Comparison of ENCODE assay signal across 13 cellular contexts in the genomic region with DNA sequence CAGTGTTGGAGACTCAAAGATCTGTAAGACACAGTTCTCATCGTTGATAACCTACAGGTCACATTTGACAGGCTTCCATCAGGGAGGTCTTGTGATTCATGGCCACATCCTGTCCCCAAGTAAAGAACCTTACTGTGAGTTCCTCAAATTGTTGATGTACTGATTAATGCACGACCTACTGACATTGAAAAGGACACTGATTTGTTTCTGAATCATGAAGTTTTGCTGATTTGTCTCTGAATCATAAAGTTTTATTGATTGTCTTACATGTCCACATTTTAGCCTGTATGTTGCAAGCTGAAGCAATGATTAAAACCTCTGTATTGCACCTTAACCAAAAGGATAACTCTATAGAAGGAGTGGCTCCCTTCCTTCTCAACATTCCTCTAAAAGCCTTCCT.
DNase-seq lines count a peak whose midpoint lies in the region; ATAC-seq and TF ChIP-seq lines count a peak whose summit lies in the region.
"Had no signal": no experiment of that assay in that cellular context is flagged by ENCODE, and none has a peak within 500 bp of the region (broad histone marks: within the 10 kb centered on the region; RNA-seq: fewer than 3 reads in every experiment).

No MANE protein-coding gene starts in this region.

- no peaks in the 10 kb centered on the region for H3K27me3 ChIP-seq in Peyer's patch
- peaks cover 11% of the 10 kb centered on the region for H3K27me3 ChIP-seq in endodermal cell (ENCODE audit: control insufficient read depth, insufficient read depth, low read length, poor library complexity, severe bottlenecking)
- H3K27me3 ChIP-seq: BE2C, gastroesophageal sphincter had no signal

- H3K4me3 ChIP-seq in Peyer's patch: no peak overlapping the region
- H3K4me3 ChIP-seq in endodermal cell (ENCODE audit: low read length): no peak overlapping the region
- H3K4me3 ChIP-seq: gastroesophageal sphincter, skin epidermis had no signal

- H3K9me3 Mint-ChIP-seq in activated naive CD8-positive, alpha-beta T cell treated with anti-CD3 and anti-CD28 coated beads, Interleukin-2, amount 10 ng/mL, durations not matched to agents 7 days and 5 days: no peaks in the 10 kb centered on the region
- H3K9me3 Mint-ChIP-seq in activated naive CD8-positive, alpha-beta T cell treated with anti-CD3 and anti-CD28 coated beads for 36 hours: no peaks in the 10 kb centered on the region
- no peaks in the 10 kb centered on the region for H3K9me3 Mint-ChIP-seq in endodermal cell
- H3K9me3 Mint-ChIP-seq: nephron progenitor cell had no signal

- H3K27me3 Mint-ChIP-seq in activated naive CD8-positive, alpha-beta T cell treated with anti-CD3 and anti-CD28 coated beads, Interleukin-2, amount 10 ng/mL, durations not matched to agents 7 days and 5 days: no peaks in the 10 kb centered on the region
- H3K27me3 Mint-ChIP-seq in activated naive CD8-positive, alpha-beta T cell treated with anti-CD3 and anti-CD28 coated beads for 36 hours: no peaks in the 10 kb centered on the region
- H3K27me3 Mint-ChIP-seq in endodermal cell (ENCODE audit: insufficient read depth): peaks cover 64% of the 10 kb centered on the region

- peaks cover 0 to 8% (median 2%) of the 10 kb centered on the region in 4 donors for H3K4me1 ChIP-seq in Peyer's patch
- peaks cover 20% of the 10 kb centered on the region for H3K4me1 ChIP-seq in endodermal cell (ENCODE audit: control insufficient read depth, insufficient read depth, low read length)
- H3K4me1 ChIP-seq: BE2C had no signal

- H3K27ac Mint-ChIP-seq in activated naive CD8-positive, alpha-beta T cell treated with anti-CD3 and anti-CD28 coated beads, Interleukin-2, amount 10 ng/mL, durations not matched to agents 7 days and 5 days: peak overlapping the region; percentile 37
- no peak overlapping the region for H3K27ac Mint-ChIP-seq in activated naive CD8-positive, alpha-beta T cell treated with anti-CD3 and anti-CD28 coated beads for 36 hours
- H3K27ac Mint-ChIP-seq in endodermal cell: peak overlapping the region; percentile 63
- H3K27ac Mint-ChIP-seq: nephron progenitor cell had no signal

- ATAC-seq in activated naive CD8-positive, alpha-beta T cell treated with anti-CD3 and anti-CD28 coated beads, Interleukin-2, amount 10 ng/mL, durations not matched to agents 7 days and 5 days (ENCODE audit: low read depth): peak; percentile 60
- peak; percentile 53 for ATAC-seq in stimulated activated naive CD8-positive, alpha-beta T cell treated with anti-CD3 and anti-CD28 coated beads, Interleukin-15, Interleukin-2, amounts not matched to agents 100 U/mL and 50 U/mL, for 24 hours
- no peak for ATAC-seq in GM21737 (IDR thresholded peaks at IDR 0.05; ENCODE audit: unreplicated experiment)
- ATAC-seq: gastroesophageal sphincter had no signal

- 88 to 90% methylated on average over 2 of the region's 2 CpGs for WGBS in endodermal cell (ENCODE audit: insufficient coverage in 1 of 2, insufficient read length in 1 of 2), 2 experiments

- peak overlapping the region; percentile 39 for H3K4me3 Mint-ChIP-seq in activated naive CD8-positive, alpha-beta T cell treated with anti-CD3 and anti-CD28 coated beads, Interleukin-2, amount 10 ng/mL, durations not matched to agents 7 days and 5 days
- H3K4me3 Mint-ChIP-seq in activated naive CD8-positive, alpha-beta T cell treated with anti-CD3 and anti-CD28 coated beads for 36 hours: no peak overlapping the region
- no peak overlapping the region for H3K4me3 Mint-ChIP-seq in endodermal cell
- H3K4me3 Mint-ChIP-seq: nephron progenitor cell had no signal

- TF ChIP-seq CTCF in Peyer's patch (IDR thresholded peaks at IDR 0.05): no peak
- TF ChIP-seq CTCF in endodermal cell (conservative IDR thresholded peaks at IDR 0.05): no peak

- H3K36me3 Mint-ChIP-seq in activated naive CD8-positive, alpha-beta T cell treated with anti-CD3 and anti-CD28 coated beads, Interleukin-2, amount 10 ng/mL, durations not matched to agents 7 days and 5 days: no peaks in the 10 kb centered on the region
- H3K36me3 Mint-ChIP-seq in activated naive CD8-positive, alpha-beta T cell treated with anti-CD3 and anti-CD28 coated beads for 36 hours: no peaks in the 10 kb centered on the region
- no peaks in the 10 kb centered on the region for H3K36me3 Mint-ChIP-seq in endodermal cell (ENCODE audit: low read depth)

- TF ChIP-seq POLR2A in Peyer's patch (IDR thresholded peaks at IDR 0.05): no peak

- POLR2A ChIA-PET in activated naive CD8-positive, alpha-beta T cell treated with anti-CD3 and anti-CD28 coated beads, Interleukin-2, amount 10 ng/mL, durations not matched to agents 7 days and 5 days (lab: Charles Lee): no interaction called here

- DNase-seq in activated naive CD8-positive, alpha-beta T cell treated with anti-CD3 and anti-CD28 coated beads, Interleukin-2, amount 10 ng/mL, durations not matched to agents 7 days and 5 days: no peak
- no peak for DNase-seq in activated naive CD8-positive, alpha-beta T cell treated with anti-CD3 and anti-CD28 coated beads for 36 hours
- DNase-seq in Peyer's patch: peak in 2 of 3 donors; percentile 65 to 78
- no peak for DNase-seq in endodermal cell
- DNase-seq in stimulated activated naive CD8-positive, alpha-beta T cell treated with anti-CD3 and anti-CD28 coated beads, Interleukin-15, Interleukin-2, amounts not matched to agents 100 U/mL and 50 U/mL, for 24 hours: no peak
- DNase-seq in NCI-H1436 treated with DMSO at 0.1 percent for 48 hours (lab: John Stamatoyannopoulos, UW): no peak
- no peak for DNase-seq in dedifferentiated amniotic fluid mesenchymal stem cell (ENCODE audit: extremely low spot score)
- DNase-seq: BE2C, nephron progenitor cell, RPMI8226 had no signal

- no peak overlapping the region for H3K9ac ChIP-seq in endodermal cell (ENCODE audit: extremely low read depth, low read length, poor library complexity, severe bottlenecking)

- H3K4me1 Mint-ChIP-seq in activated naive CD8-positive, alpha-beta T cell treated with anti-CD3 and anti-CD28 coated beads, Interleukin-2, amount 10 ng/mL, durations not matched to agents 7 days and 5 days: peaks cover 41% of the 10 kb centered on the region
- peaks cover 32% of the 10 kb centered on the region for H3K4me1 Mint-ChIP-seq in activated naive CD8-positive, alpha-beta T cell treated with anti-CD3 and anti-CD28 coated beads for 36 hours
- peaks cover 49% of the 10 kb centered on the region for H3K4me1 Mint-ChIP-seq in endodermal cell

- H3K27ac ChIP-seq in Peyer's patch (peak overlapping the region in 1 of 4 donors; percentile 39), endodermal cell (ENCODE audit: low read depth, low read length) (no peak overlapping the region)
- H3K27ac ChIP-seq: gastroesophageal sphincter, skin epidermis had no signal

- H3K36me3 ChIP-seq in Peyer's patch (no peaks in the 10 kb centered on the region), endodermal cell (ENCODE audit: control insufficient read depth, insufficient read depth, low read length) (no peaks in the 10 kb centered on the region)
- H3K36me3 ChIP-seq: BE2C, gastroesophageal sphincter had no signal

- H3K9me3 ChIP-seq in Peyer's patch (no peaks in the 10 kb centered on the region), endodermal cell (ENCODE audit: control insufficient read depth, low read length) (peaks cover 16% of the 10 kb centered on the region)
- H3K9me3 ChIP-seq: BE2C, gastroesophageal sphincter had no signal

Comparison
In these comparisons a context has a peak if more than half of its experiments do, and no peak if none do; other contexts are left out.
1. DNase-seq: peak in Peyer's patch (2 of 3); none in activated naive CD8-positive, alpha-beta T cell treated with anti-CD3 and anti-CD28 coated beads, Interleukin-2, amount 10 ng/mL, durations not matched to agents 7 days and 5 days (single experiment), activated naive CD8-positive, alpha-beta T cell treated with anti-CD3 and anti-CD28 coated beads for 36 hours (single experiment), endodermal cell (single experiment), stimulated activated naive CD8-positive, alpha-beta T cell treated with anti-CD3 and anti-CD28 coated beads, Interleukin-15, Interleukin-2, amounts not matched to agents 100 U/mL and 50 U/mL, for 24 hours (single experiment), NCI-H1436 treated with DMSO at 0.1 percent for 48 hours (single experiment) and dedifferentiated amniotic fluid mesenchymal stem cell (single experiment).